ENCODE assay signal across 1 cellular context in genomic region chr4:124079174-124079780, GRCh38.
A peak's percentile ranks its signal among the peaks of the same experiment; 100 is the strongest.
TF ChIP-seq lines count a peak whose summit lies in the region.

No MANE protein-coding gene starts in this region.

TF ChIP-seq in SK-N-SH, 30 proteins besides CTCF, POLR2A, EP300 and RAD21 (continued from another document):
- TF ChIP-seq IRF3 (IDR thresholded peaks at IDR 0.05; ENCODE audit: low read depth, low read length) (no peak), PBX3 (IDR thresholded peaks at IDR 0.05) (peak; percentile 68), RXRA (IDR thresholded peaks at IDR 0.05; ENCODE audit: borderline replicate concordance, low read depth) (no peak), JUND (IDR thresholded peaks at IDR 0.05) (peak; percentile 26), FOSL2 (IDR thresholded peaks at IDR 0.05; ENCODE audit: borderline replicate concordance, low read depth) (0 out of 2 replicates have a peak, but pooled peaks have one; percentile 7), NFIC (IDR thresholded peaks at IDR 0.05; ENCODE audit: borderline replicate concordance) (no peak), FOXM1 (IDR thresholded peaks at IDR 0.05; ENCODE audit: low read depth) (no peak), GABPA (IDR thresholded peaks at IDR 0.05; ENCODE audit: low read depth) (no peak), TAF1 (IDR thresholded peaks at IDR 0.05; ENCODE audit: borderline replicate concordance, low read depth, low read length) (no peak), USF2 (IDR thresholded peaks at IDR 0.05; ENCODE audit: borderline replicate concordance, low read depth, low read length) (no peak)
